Comparison of ENCODE assay signal across 8 cellular contexts in the genomic region with DNA sequence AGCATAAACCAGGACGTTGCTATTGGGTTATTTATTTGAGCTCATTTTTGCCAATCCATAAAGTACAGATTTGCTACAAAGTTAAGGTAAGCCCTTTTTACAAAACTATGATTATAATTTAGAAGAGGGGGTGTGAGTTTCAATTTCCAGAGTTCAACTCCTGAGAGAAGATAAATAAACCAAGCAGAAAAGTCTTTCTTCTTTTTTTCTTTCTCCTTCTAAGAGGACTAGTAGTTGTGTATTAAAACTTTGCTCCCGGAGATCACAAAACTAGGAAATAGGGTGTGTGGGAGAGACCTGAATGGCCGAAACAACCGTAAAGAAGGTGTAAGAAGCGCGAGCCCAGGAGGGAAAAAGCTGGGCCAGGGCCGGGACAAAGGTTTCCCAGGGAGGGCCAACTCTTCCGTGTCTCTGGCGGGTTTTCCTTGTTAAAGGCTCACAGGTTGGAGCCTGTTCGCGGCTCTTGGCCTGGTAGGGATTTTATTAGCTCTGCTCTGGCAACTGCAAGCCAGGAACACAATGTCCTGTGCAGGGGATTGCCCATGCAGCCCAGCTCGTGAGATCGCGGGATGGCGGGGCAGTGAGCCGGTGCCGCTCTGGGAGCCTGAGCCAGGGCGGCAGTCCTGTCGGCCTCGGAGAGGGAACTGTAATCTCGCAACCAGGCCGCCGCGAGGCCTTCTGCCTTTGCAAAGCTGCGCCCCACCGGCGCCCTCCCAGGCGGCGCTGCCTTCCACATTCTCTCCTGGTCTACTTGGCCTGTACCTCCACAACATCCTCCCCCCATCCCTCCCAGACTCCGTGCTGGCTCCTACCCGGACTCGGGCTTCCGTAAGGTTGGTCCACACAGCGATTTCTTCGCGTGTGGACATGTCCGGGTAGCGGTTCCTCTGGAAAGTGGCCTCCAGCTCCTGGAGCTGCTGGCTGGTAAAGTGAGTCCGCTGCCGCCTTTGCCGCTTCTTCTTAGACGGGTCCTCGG. TPM values are rescaled to one million over a fixed set of nuclear protein-coding genes. Genes with fewer than 3 reads are reported as not detected.
A peak's percentile ranks its signal among the peaks of the same experiment; 100 is the strongest.
DNase-seq lines count a peak whose midpoint lies in the region; ATAC-seq and TF ChIP-seq lines count a peak whose summit lies in the region.

No MANE protein-coding gene starts in this region.

- H3K4me1 ChIP-seq in NT2/D1 (ENCODE audit: insufficient read depth, insufficient read length) = peaks cover 7% of the 10 kb centered on the region
- H3K4me1 ChIP-seq in prostate gland (replicated peaks) = peaks cover 3% of the 10 kb centered on the region

- H3K36me3 ChIP-seq in NT2/D1 (ENCODE audit: insufficient read depth, insufficient read length, low read length) (no peaks in the 10 kb centered on the region), prostate gland (no peaks in the 10 kb centered on the region)

- TF ChIP-seq POLR2A in prostate gland (IDR thresholded peaks at IDR 0.05) = no peak

- DNase-seq in NT2/D1 (ENCODE audit: low read depth, low spot score) = no peak
- peak; percentile 17 for DNase-seq in fibroblast of pulmonary artery (ENCODE audit: low read depth)
- DNase-seq in prostate gland (ENCODE audit: low spot score) = peak; percentile 65
- no peak for DNase-seq in COLO668 (lab: John Stamatoyannopoulos, UW; ENCODE audit: unreplicated experiment)
- DNase-seq in NCI-H1930 (lab: John Stamatoyannopoulos, UW) = no peak
- DNase-seq in UCSD-AML1 (lab: John Stamatoyannopoulos, UW; ENCODE audit: unreplicated experiment) = no peak

- WGBS in prostate gland = 22% methylated on average over 43 of the region's 43 CpGs

- TF ChIP-seq CTCF in fibroblast of pulmonary artery (IDR thresholded peaks at IDR 0.05; ENCODE audit: low read length, missing control alignments) = no peak
- TF ChIP-seq CTCF in prostate gland (IDR thresholded peaks at IDR 0.05) = no peak

- H3K27ac ChIP-seq in prostate gland = peak overlapping the region in 1 of 2 donors; percentile 33

- ATAC-seq in GM19397 (IDR thresholded peaks at IDR 0.05; ENCODE audit: unreplicated experiment) (peak; percentile 35), HG02884 (IDR thresholded peaks at IDR 0.05; ENCODE audit: unreplicated experiment) (no peak)

- peaks cover 98% of the 10 kb centered on the region for H3K27me3 ChIP-seq in NT2/D1 (ENCODE audit: insufficient read depth, insufficient read length)
- peaks cover 55% of the 10 kb centered on the region for H3K27me3 ChIP-seq in prostate gland (replicated peaks; ENCODE audit: insufficient read depth)

- no peaks in the 10 kb centered on the region for H3K9me3 ChIP-seq in NT2/D1 (ENCODE audit: insufficient read depth, low read length)
- no peaks in the 10 kb centered on the region for H3K9me3 ChIP-seq in prostate gland

- H3K9ac ChIP-seq in NT2/D1 (ENCODE audit: insufficient read length, low read depth) = peak overlapping the region; percentile 42

- intact Hi-C loops in prostate gland (cut with DNase I) = loop anchor here (5.0 to 10.0 kb wide), 2 partner anchors 1314 to 1612 kb away; a partner anchor contains a TSS

- H3K4me3 ChIP-seq in NT2/D1 (ENCODE audit: insufficient read length, low read depth) (peak overlapping the region; percentile 25), fibroblast of pulmonary artery (replicated peaks; ENCODE audit: low read depth, low read length) (no peak overlapping the region), prostate gland (peak overlapping the region; percentile 10 to 35)

RNA-seq across cellular contexts. Expression of a gene that starts 2.2 kb away (rescaled TPM):
- 1 to 10 TPM; 2.0 to 2.3 TPM for total RNA-seq in prostate gland

Comparison
In these comparisons a context has a peak if more than half of its experiments do, and no peak if none do; other contexts are left out.
1. DNase-seq: peak in fibroblast of pulmonary artery (single experiment) and prostate gland (single experiment); none in NT2/D1 (single experiment), COLO668 (single experiment), NCI-H1930 (0 of 2) and UCSD-AML1 (single experiment).